Comparison of ENCODE assay signal across 18 cellular contexts in the genomic region with DNA sequence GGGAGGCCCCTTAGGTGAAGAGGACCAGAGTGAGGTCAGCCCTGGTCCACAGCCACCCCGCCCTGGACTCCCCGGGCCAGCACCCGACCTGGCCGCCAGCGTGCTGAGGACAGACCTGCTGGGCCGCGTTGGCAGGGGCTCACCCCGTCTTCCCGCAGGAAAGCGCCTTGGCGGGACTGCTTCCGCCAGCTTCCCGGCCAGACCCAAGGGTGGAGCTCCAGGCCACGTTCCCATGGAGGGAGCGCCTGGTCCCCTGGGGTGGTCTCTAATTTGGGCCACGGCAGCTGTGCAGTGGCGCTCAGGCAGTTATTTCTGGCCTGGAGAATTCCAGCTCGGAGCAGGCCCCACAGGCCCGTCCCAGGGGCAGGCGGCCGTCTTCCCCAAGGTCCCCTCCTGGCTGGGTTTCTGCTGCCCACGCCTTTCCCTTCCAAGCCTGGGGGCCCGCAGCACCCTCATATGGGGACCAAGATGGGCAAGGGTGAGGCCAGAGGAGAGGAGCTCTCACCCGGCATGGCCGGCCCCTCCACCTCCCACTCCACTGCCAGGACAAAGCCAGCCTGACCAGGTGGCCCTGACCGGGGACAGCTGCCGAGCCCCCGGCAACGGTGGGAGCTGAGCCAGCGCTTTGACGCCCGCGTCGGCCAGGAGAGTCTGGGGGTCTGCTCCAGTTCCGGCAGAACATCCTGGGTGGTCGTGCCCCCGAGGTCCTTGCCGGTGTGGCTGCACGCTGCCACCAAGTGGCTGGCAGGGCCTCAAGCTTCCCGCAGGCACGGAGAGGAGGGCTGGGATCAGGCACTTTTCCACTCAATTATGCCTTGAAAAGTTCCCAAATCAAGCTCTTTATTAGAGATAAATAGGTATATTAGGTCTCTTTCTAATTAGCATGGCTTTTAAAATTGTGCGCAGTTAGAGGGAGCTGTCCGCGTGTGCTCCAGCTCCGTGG. TPM values are rescaled to one million over a fixed set of nuclear protein-coding genes. Genes with fewer than 3 reads are reported as not detected.
DNase-seq lines count a peak whose midpoint lies in the region; ATAC-seq and TF ChIP-seq lines count a peak whose summit lies in the region.
"Had no signal": no experiment of that assay in that cellular context is flagged by ENCODE, and none has a peak within 500 bp of the region (broad histone marks: within the 10 kb centered on the region; RNA-seq: fewer than 3 reads in every experiment).

No MANE protein-coding gene starts in this region.

- H3K79me2 ChIP-seq in SK-N-SH (ENCODE audit: insufficient read depth) (no peaks in the 10 kb centered on the region), neural progenitor cell (ENCODE audit: low read depth) (no peaks in the 10 kb centered on the region)

- H2AFZ ChIP-seq in SK-N-SH (ENCODE audit: low read depth), result no peak overlapping the region
- no peak overlapping the region for H2AFZ ChIP-seq in neural progenitor cell (replicated peaks)

- H3K27me3 Mint-ChIP-seq in neural progenitor cell (ENCODE audit: insufficient read depth, low read depth), result peaks cover 2% of the 10 kb centered on the region
- H3K27me3 Mint-ChIP-seq in activated CD8-positive, alpha-beta T cell treated with anti-CD3 and anti-CD28 coated beads for 36 hours, result no peaks in the 10 kb centered on the region
- H3K27me3 Mint-ChIP-seq: central memory CD8-positive, alpha-beta T cell had no signal

- H3K9ac ChIP-seq in SK-N-SH (no peak overlapping the region), neural progenitor cell (no peak overlapping the region)

- no peak overlapping the region for H3K4me3 ChIP-seq in SK-N-SH (ENCODE audit: low read depth in 2 of 2, low read length in 1 of 2)
- H3K4me3 ChIP-seq in esophagus (ENCODE audit: low read depth in 1 of 2, low read length in 2 of 2), result no peak overlapping the region
- no peak overlapping the region for H3K4me3 ChIP-seq in neural progenitor cell

- H3K36me3 ChIP-seq in SK-N-SH (replicated peaks in 1 of 2; ENCODE audit: control insufficient read depth in 1 of 2, insufficient read depth in 2 of 2, low read length in 1 of 2), result no peaks in the 10 kb centered on the region
- H3K36me3 ChIP-seq in esophagus (ENCODE audit: control insufficient read depth in 2 of 2, insufficient read depth in 2 of 2, low read length in 1 of 2), result no peaks in the 10 kb centered on the region
- H3K36me3 ChIP-seq in neural progenitor cell, result no peaks in the 10 kb centered on the region

- peak; percentile 41 for TF ChIP-seq CTCF in SK-N-SH (IDR thresholded peaks at IDR 0.05)
- peak; percentile 60 for TF ChIP-seq CTCF in neural progenitor cell (IDR thresholded peaks at IDR 0.05)
- TF ChIP-seq CTCF in activated CD8-positive, alpha-beta T cell treated with anti-CD3 and anti-CD28 coated beads for 36 hours (IDR thresholded peaks at IDR 0.05), result no peak

- H4K20me1 ChIP-seq in SK-N-SH (ENCODE audit: insufficient read depth) (no peaks in the 10 kb centered on the region), neural progenitor cell (ENCODE audit: low read depth) (peaks cover 82% of the 10 kb centered on the region)

- POLR2A ChIA-PET in SK-N-SH (lab: Yijun Ruan, JAX), result no interaction called here
- POLR2A ChIA-PET in activated CD8-positive, alpha-beta T cell treated with anti-CD3 and anti-CD28 coated beads for 36 hours (lab: Charles Lee), result interaction anchor here (1.3 kb wide), 1 partner anchor 8 kb away, joined by 3 read pairs; no protein-coding TSS in a partner anchor

- ATAC-seq in SK-N-SH treated with all-trans-retinoic acid at 6 μM for 48 hours, result no peak
- no peak for ATAC-seq in activated CD8-positive, alpha-beta T cell treated with anti-CD3 and anti-CD28 coated beads for 36 hours
- no peak for ATAC-seq in HG02571 (IDR thresholded peaks at IDR 0.05; ENCODE audit: unreplicated experiment)
- ATAC-seq: activated T-cell treated with anti-CD3 and anti-CD28 coated beads, Interleukin-2, amount 50 U/mL, for 72 hours had no signal

- no peaks in the 10 kb centered on the region for H3K9me2 ChIP-seq in SK-N-SH

- TF ChIP-seq EP300 in SK-N-SH (IDR thresholded peaks at IDR 0.05; ENCODE audit: borderline replicate concordance in 1 of 2, low read depth in 1 of 2, low read length in 1 of 2), result no peak

- H3K27ac Mint-ChIP-seq in neural progenitor cell, result no peak overlapping the region
- H3K27ac Mint-ChIP-seq in activated CD8-positive, alpha-beta T cell treated with anti-CD3 and anti-CD28 coated beads for 36 hours, result no peak overlapping the region
- H3K27ac Mint-ChIP-seq: activated T-cell treated with anti-CD3 and anti-CD28 coated beads, Interleukin-2, amount 50 U/mL, for 72 hours had no signal

- CTCF ChIA-PET in SK-N-SH (lab: Yijun Ruan, JAX), result interaction anchor here (0.6 to 1.6 kb wide), 3 partner anchors 8 to 13 kb away, joined by 3 to 5 read pairs (median 3); no protein-coding TSS in a partner anchor
- CTCF ChIA-PET in activated CD8-positive, alpha-beta T cell treated with anti-CD3 and anti-CD28 coated beads for 36 hours (lab: Charles Lee), result interaction anchor here (1.4 kb wide), 1 partner anchor 123 kb away, joined by 5 read pairs; no protein-coding TSS in a partner anchor

- no peak overlapping the region for H3K4me3 Mint-ChIP-seq in neural progenitor cell
- no peak overlapping the region for H3K4me3 Mint-ChIP-seq in activated CD8-positive, alpha-beta T cell treated with anti-CD3 and anti-CD28 coated beads for 36 hours
- H3K4me3 Mint-ChIP-seq: activated T-cell treated with anti-CD3 and anti-CD28 coated beads, Interleukin-2, amount 50 U/mL, for 72 hours; central memory CD8-positive, alpha-beta T cell had no signal

- H3F3A ChIP-seq in SK-N-SH (replicated peaks; ENCODE audit: insufficient read depth) (no peaks in the 10 kb centered on the region), neural progenitor cell (ENCODE audit: low read depth) (no peaks in the 10 kb centered on the region)

- no peaks in the 10 kb centered on the region for H3K9me3 Mint-ChIP-seq in neural progenitor cell
- H3K9me3 Mint-ChIP-seq in activated CD8-positive, alpha-beta T cell treated with anti-CD3 and anti-CD28 coated beads for 36 hours, result no peaks in the 10 kb centered on the region
- H3K9me3 Mint-ChIP-seq: activated T-cell treated with anti-CD3 and anti-CD28 coated beads, Interleukin-2, amount 50 U/mL, for 72 hours; central memory CD8-positive, alpha-beta T cell had no signal

- DNase-seq in SK-N-SH (no peak), neural progenitor cell (ENCODE audit: low spot score) (peak; percentile 73), LoVo (ENCODE audit: low spot score) (no peak), NCI-H748 treated with DMSO at 0.1 percent for 48 hours (lab: John Stamatoyannopoulos, UW) (no peak)
- no peak for DNase-seq in activated CD8-positive, alpha-beta T cell treated with anti-CD3 and anti-CD28 coated beads for 36 hours
- DNase-seq: activated T-cell treated with anti-CD3 and anti-CD28 coated beads, Interleukin-2, amount 50 U/mL, for 72 hours; GDM1; NCI-H1105 treated with DMSO at 0.1 percent for 48 hours; OCI-M1; stimulated activated CD4-positive, alpha-beta T cell treated with anti-CD3 and anti-CD28 coated beads, Interleukin-15, amount 100 ng/mL, for 24 hours; stimulated activated naive CD4-positive, alpha-beta T cell treated with Interleukin-2 at 50 U/mL for 16 hours had no signal

- TF ChIP-seq RAD21 in SK-N-SH (IDR thresholded peaks at IDR 0.05; ENCODE audit: low read length), result no peak

- H3K9me3 ChIP-seq in SK-N-SH (no peaks in the 10 kb centered on the region), esophagus (ENCODE audit: control insufficient read depth in 2 of 2, insufficient read depth in 1 of 2, low read depth in 1 of 2, low read length in 1 of 2) (no peaks in the 10 kb centered on the region), neural progenitor cell (ENCODE audit: low read depth) (no peaks in the 10 kb centered on the region)

- 0 out of 2 replicates have a peak overlapping the region, but pooled peaks have one; percentile 86 for H3K4me2 ChIP-seq in SK-N-SH
- H3K4me2 ChIP-seq in neural progenitor cell, result no peak overlapping the region

- WGBS in SK-N-SH (ENCODE audit: low lambda C conversion rate), result 22% methylated on average over 22 of the region's 45 CpGs
- WGBS in esophagus, 2 donors, result 38 to 51% methylated on average over 45 of the region's 45 CpGs

- H3K4me1 Mint-ChIP-seq in neural progenitor cell, result peaks cover 15% of the 10 kb centered on the region
- H3K4me1 Mint-ChIP-seq in activated CD8-positive, alpha-beta T cell treated with anti-CD3 and anti-CD28 coated beads for 36 hours (ENCODE audit: low read depth), result no peaks in the 10 kb centered on the region
- H3K4me1 Mint-ChIP-seq: central memory CD8-positive, alpha-beta T cell had no signal

- H3K4me1 ChIP-seq in SK-N-SH (ENCODE audit: control insufficient read depth in 1 of 2, insufficient read depth in 2 of 2, low read depth in 1 of 2, low read length in 1 of 2) (peaks cover 0 to 17% of the 10 kb centered on the region in 2 experiments; a peak in 2 of 4 replicates), esophagus (ENCODE audit: control insufficient read depth in 2 of 2, insufficient read depth in 2 of 2, low read length in 1 of 2) (peaks cover 0 to 8% of the 10 kb centered on the region in 2 donors), neural progenitor cell (peaks cover 3% of the 10 kb centered on the region)

- H3K36me3 Mint-ChIP-seq in neural progenitor cell, result no peaks in the 10 kb centered on the region
- H3K36me3 Mint-ChIP-seq in activated CD8-positive, alpha-beta T cell treated with anti-CD3 and anti-CD28 coated beads for 36 hours (ENCODE audit: low read depth), result no peaks in the 10 kb centered on the region

- H3K27ac ChIP-seq in SK-N-SH (ENCODE audit: low read depth in 2 of 2, low read length in 1 of 2), result no peak overlapping the region
- peak overlapping the region; percentile 53 to 62 for H3K27ac ChIP-seq in esophagus (ENCODE audit: low read depth in 2 of 2, low read length in 1 of 2)
- no peak overlapping the region for H3K27ac ChIP-seq in neural progenitor cell
- H3K27ac ChIP-seq: HL-60 had no signal

- intact Hi-C loops in activated CD8-positive, alpha-beta T cell treated with anti-CD3 and anti-CD28 coated beads for 36 hours (cut with micrococcal nuclease), result no loop called here

- peaks cover 32% of the 10 kb centered on the region for H3K27me3 ChIP-seq in SK-N-SH (ENCODE audit: insufficient read depth)
- H3K27me3 ChIP-seq in esophagus (ENCODE audit: control insufficient read depth in 1 of 2, insufficient read depth in 2 of 2, low read length in 2 of 2), result peaks cover 0 to 2% of the 10 kb centered on the region in 2 donors
- H3K27me3 ChIP-seq in neural progenitor cell, result no peaks in the 10 kb centered on the region

RNA-seq across cellular contexts. Expression of a gene that starts 28.1 kb away (rescaled TPM):
- polyA plus RNA-seq in SK-N-SH (2012; rRNA removed) (not detected in 2 replicates), esophagus (1 to 10 TPM; 6.4 to 6.5 TPM)
- polyA plus RNA-seq in SK-N-SH (2012; cell fraction: cytosol; rRNA removed), result not detected in 2 replicates
- not detected in 2 replicates for polyA plus RNA-seq in SK-N-SH (2012; cell fraction: nucleus; rRNA removed)
- total RNA-seq in neural progenitor cell (ENCODE audit: low replicate concordance), result 9.5 and 32.6 TPM in 2 replicates
- total RNA-seq in activated CD8-positive, alpha-beta T cell treated with anti-CD3 and anti-CD28 coated beads for 36 hours, result under 1 TPM; 0.27 to 0.34 TPM

RNA-seq across cellular contexts. Expression of a gene that starts 44.0 kb away (rescaled TPM):
- not detected in 2 replicates for polyA plus RNA-seq in SK-N-SH (2012; rRNA removed)
- not detected in 2 replicates for polyA plus RNA-seq in SK-N-SH (2012; cell fraction: cytosol; rRNA removed)
- polyA plus RNA-seq in SK-N-SH (2012; cell fraction: nucleus; rRNA removed), result 0.05 TPM in 1 of 2 replicates, not detected in the other
- under 1 TPM; 0.10 to 0.15 TPM for polyA plus RNA-seq in esophagus
- total RNA-seq in neural progenitor cell (ENCODE audit: low replicate concordance), result not detected in 2 replicates
- total RNA-seq in activated CD8-positive, alpha-beta T cell treated with anti-CD3 and anti-CD28 coated beads for 36 hours, result not detected
- total RNA-seq: glomerular endothelial cell, mononuclear cell had no signal

RNA-seq across cellular contexts. Expression of a gene that starts 48.9 kb away (rescaled TPM):
- polyA plus RNA-seq in SK-N-SH (2012; rRNA removed) (not detected in 2 replicates), esophagus (10 to 100 TPM in 1 of 2 donors, 1 to 10 TPM in 1; 5.7 to 37.8 TPM)
- not detected in 2 replicates for polyA plus RNA-seq in SK-N-SH (2012; cell fraction: cytosol; rRNA removed)
- not detected in 2 replicates for polyA plus RNA-seq in SK-N-SH (2012; cell fraction: nucleus; rRNA removed)
- total RNA-seq in neural progenitor cell (ENCODE audit: low replicate concordance), result not detected in 2 replicates
- not detected for total RNA-seq in activated CD8-positive, alpha-beta T cell treated with anti-CD3 and anti-CD28 coated beads for 36 hours
- total RNA-seq: glomerular endothelial cell, mononuclear cell had no signal

RNA-seq across cellular contexts. Expression of a gene that starts 59.5 kb away (rescaled TPM):
- polyA plus RNA-seq in SK-N-SH (2012; rRNA removed) (not detected in 2 replicates), esophagus (10 to 100 TPM in 1 of 2 donors, 1 to 10 TPM in 1; 2.8 to 33.0 TPM)
- polyA plus RNA-seq in SK-N-SH (2012; cell fraction: cytosol; rRNA removed), result not detected in 2 replicates
- polyA plus RNA-seq in SK-N-SH (2012; cell fraction: nucleus; rRNA removed), result 0.06 TPM in 1 of 2 replicates, not detected in the other
- not detected in 2 replicates for total RNA-seq in neural progenitor cell (ENCODE audit: low replicate concordance)
- total RNA-seq in activated CD8-positive, alpha-beta T cell treated with anti-CD3 and anti-CD28 coated beads for 36 hours, result not detected
- total RNA-seq: glomerular endothelial cell, mononuclear cell had no signal

Comparison
In these comparisons a context has a peak if more than half of its experiments do, and no peak if none do; other contexts are left out.
1. H3K27ac ChIP-seq: peak in esophagus (2 of 2); none in SK-N-SH (0 of 2) and neural progenitor cell (single experiment).